Comparison of ENCODE assay signal across 13 cellular contexts in the genomic region with DNA sequence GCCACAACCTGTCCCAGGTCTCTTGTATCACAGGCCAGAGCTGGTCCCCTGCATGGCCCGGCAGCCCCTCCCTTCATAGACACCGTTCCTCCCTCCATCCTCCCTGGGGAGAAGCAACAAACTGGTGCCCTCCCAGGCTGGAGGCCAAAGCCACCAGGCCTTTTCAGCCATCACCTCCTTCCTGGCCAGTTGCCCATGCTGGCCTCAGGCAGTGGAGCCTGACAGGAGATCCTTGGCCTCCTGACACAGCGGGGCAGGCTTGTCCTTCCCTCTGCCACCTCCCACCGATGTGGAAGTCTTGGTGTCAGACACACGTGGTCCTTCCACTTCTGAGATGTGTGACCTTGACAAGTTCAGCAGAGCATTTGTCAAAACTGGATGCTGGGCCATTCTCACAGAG.
DNase-seq lines count a peak whose midpoint lies in the region; ATAC-seq and TF ChIP-seq lines count a peak whose summit lies in the region.
"Had no signal": no experiment of that assay in that cellular context is flagged by ENCODE, and none has a peak within 500 bp of the region (broad histone marks: within the 10 kb centered on the region; RNA-seq: fewer than 3 reads in every experiment).

No MANE protein-coding gene starts in this region.

- TF ChIP-seq CTCF in HEK293 (tag by site-specific recombination; IDR thresholded peaks at IDR 0.05) (no peak), brain microvascular endothelial cell (IDR thresholded peaks at IDR 0.05; ENCODE audit: low read depth, low read length, missing control alignments) (no peak)

- H3K27ac ChIP-seq in HEK293 (ENCODE audit: extremely low read depth, low read depth, low read length), result no peak overlapping the region
- peak overlapping the region; percentile 68 for H3K27ac ChIP-seq in brain microvascular endothelial cell
- H3K27ac ChIP-seq: parathyroid adenoma, transverse colon had no signal

- in situ Hi-C loops in brain microvascular endothelial cell (cut with HindIII; ENCODE audit: low pct_ligation_motif_present, low sequenced_read_pairs) (no loop called here), KBM-7 (cut with MboI; ENCODE audit: low pct_unique_long_range_greater_than_20kb, low sequenced_read_pairs) (no loop called here)

- CTCF ChIA-PET in HEK293 (lab: Yijun Ruan, JAX), result interaction anchor here (1.2 kb wide), 1 partner anchor 197 kb away, joined by 3 read pairs; no protein-coding TSS in a partner anchor

- DNase-seq in Ammon's horn (ENCODE audit: low spot score) (peak; percentile 48), brain microvascular endothelial cell (no peak), medulla oblongata (ENCODE audit: extremely low spot score) (peak; percentile 73), KBM-7 (no peak)
- DNase-seq in stimulated activated naive CD4-positive, alpha-beta T cell (lab: John Stamatoyannopoulos, UW), result no peak
- DNase-seq: activated T-cell treated with anti-CD3 and anti-CD28 coated beads, Interleukin-2, amount 50 U/mL, for 72 hours; DMS79; stimulated activated CD4-positive, alpha-beta T cell treated with anti-CD3 and anti-CD28 coated beads, Interleukin-15, amount 100 ng/mL, for 24 hours; transverse colon had no signal

- H3K36me3 ChIP-seq in HEK293 (ENCODE audit: control insufficient read depth in 2 of 2, insufficient read depth in 1 of 2, low read length in 2 of 2) (no peaks in the 10 kb centered on the region), brain microvascular endothelial cell (replicated peaks) (no peaks in the 10 kb centered on the region)
- H3K36me3 ChIP-seq: transverse colon had no signal

- H3K4me3 ChIP-seq in HEK293 (ENCODE audit: low read depth, low read length), result no peak overlapping the region
- H3K4me3 ChIP-seq in brain microvascular endothelial cell (ENCODE audit: low read depth, low read length), result no peak overlapping the region
- H3K4me3 ChIP-seq: transverse colon had no signal

- H3K9me3 ChIP-seq in HEK293 (ENCODE audit: control insufficient read depth, insufficient read depth, low read depth, low read length), result no peaks in the 10 kb centered on the region
- H3K9me3 ChIP-seq: transverse colon had no signal

- H3K4me1 ChIP-seq in HEK293 (ENCODE audit: control insufficient read depth, insufficient read depth, low read length), result no peaks in the 10 kb centered on the region
- H3K4me1 ChIP-seq: parathyroid adenoma, transverse colon had no signal

- no peaks in the 10 kb centered on the region for H3K27me3 ChIP-seq in brain microvascular endothelial cell (replicated peaks)
- H3K27me3 ChIP-seq: transverse colon had no signal

- POLR2A ChIA-PET in HEK293 (lab: Yijun Ruan, JAX), result no interaction called here

- ATAC-seq in HG03095 (IDR thresholded peaks at IDR 0.05; ENCODE audit: unreplicated experiment), result no peak
- ATAC-seq in HG03045 (IDR thresholded peaks at IDR 0.05; ENCODE audit: unreplicated experiment), result no peak
- ATAC-seq: activated T-cell treated with anti-CD3 and anti-CD28 coated beads, Interleukin-2, amount 50 U/mL, for 72 hours had no signal

TF ChIP-seq in HEK293, 187 proteins besides CTCF, POLR2A, EP300 and RAD21:
- TF ChIP-seq ZNF341 (tag by site-specific recombination; IDR thresholded peaks at IDR 0.05; ENCODE audit: low read depth) (0 out of 2 replicates have a peak, but pooled peaks have one; percentile 11), ZNF791 (tag by site-specific recombination; IDR thresholded peaks at IDR 0.05) (no peak), ZBTB7A (tag by site-specific recombination; IDR thresholded peaks at IDR 0.05; ENCODE audit: low read depth) (no peak), ZNF2 (tag by site-specific recombination; IDR thresholded peaks at IDR 0.05) (no peak), ZFHX2 (tag by site-specific recombination; conservative IDR thresholded peaks at IDR 0.05) (no peak), ZNF112 (tag by site-specific recombination; IDR thresholded peaks at IDR 0.05) (no peak), ZBTB1 (tag by site-specific recombination; IDR thresholded peaks at IDR 0.05) (no peak), ZNF211 (tag by site-specific recombination; IDR thresholded peaks at IDR 0.05; ENCODE audit: low read depth) (no peak), ZNF394 (tag by site-specific recombination; IDR thresholded peaks at IDR 0.05; ENCODE audit: borderline replicate concordance) (no peak), ZNF366 (tag by site-specific recombination; conservative IDR thresholded peaks at IDR 0.05) (no peak), ZIC2 (tag by site-specific recombination; IDR thresholded peaks at IDR 0.05) (peak; percentile 42), TCF7L2 (IDR thresholded peaks at IDR 0.05; ENCODE audit: borderline replicate concordance, low read depth, low read length) (no peak), ZNF610 (tag by site-specific recombination; IDR thresholded peaks at IDR 0.05; ENCODE audit: borderline replicate concordance) (no peak), RBAK (tag by site-specific recombination; IDR thresholded peaks at IDR 0.05) (no peak), ZNF24 (tag by site-specific recombination; IDR thresholded peaks at IDR 0.05) (no peak), GLIS1 (tag by site-specific recombination; IDR thresholded peaks at IDR 0.05) (peak; percentile 63; the same call in 1 of the 2 replicates), ZNF830 (tag by site-specific recombination; IDR thresholded peaks at IDR 0.05; ENCODE audit: low read depth) (no peak), FEZF1 (tag by site-specific recombination; IDR thresholded peaks at IDR 0.05) (no peak), ZNF776 (tag by site-specific recombination; IDR thresholded peaks at IDR 0.05; ENCODE audit: borderline replicate concordance) (no peak), GFI1B (tag by site-specific recombination; IDR thresholded peaks at IDR 0.05) (no peak)
- TF ChIP-seq, protein P1, sequence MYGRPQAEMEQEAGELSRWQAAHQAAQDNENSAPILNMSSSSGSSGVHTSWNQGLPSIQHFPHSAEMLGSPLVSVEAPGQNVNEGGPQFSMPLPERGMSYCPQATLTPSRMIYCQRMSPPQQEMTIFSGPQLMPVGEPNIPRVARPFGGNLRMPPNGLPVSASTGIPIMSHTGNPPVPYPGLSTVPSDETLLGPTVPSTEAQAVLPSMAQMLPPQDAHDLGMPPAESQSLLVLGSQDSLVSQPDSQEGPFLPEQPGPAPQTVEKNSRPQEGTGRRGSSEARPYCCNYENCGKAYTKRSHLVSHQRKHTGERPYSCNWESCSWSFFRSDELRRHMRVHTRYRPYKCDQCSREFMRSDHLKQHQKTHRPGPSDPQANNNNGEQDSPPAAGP (tag by site-specific recombination; IDR thresholded peaks at IDR 0.05), result peak; percentile 40; the same call in 1 of the 2 replicates
- TF ChIP-seq, protein P2, sequence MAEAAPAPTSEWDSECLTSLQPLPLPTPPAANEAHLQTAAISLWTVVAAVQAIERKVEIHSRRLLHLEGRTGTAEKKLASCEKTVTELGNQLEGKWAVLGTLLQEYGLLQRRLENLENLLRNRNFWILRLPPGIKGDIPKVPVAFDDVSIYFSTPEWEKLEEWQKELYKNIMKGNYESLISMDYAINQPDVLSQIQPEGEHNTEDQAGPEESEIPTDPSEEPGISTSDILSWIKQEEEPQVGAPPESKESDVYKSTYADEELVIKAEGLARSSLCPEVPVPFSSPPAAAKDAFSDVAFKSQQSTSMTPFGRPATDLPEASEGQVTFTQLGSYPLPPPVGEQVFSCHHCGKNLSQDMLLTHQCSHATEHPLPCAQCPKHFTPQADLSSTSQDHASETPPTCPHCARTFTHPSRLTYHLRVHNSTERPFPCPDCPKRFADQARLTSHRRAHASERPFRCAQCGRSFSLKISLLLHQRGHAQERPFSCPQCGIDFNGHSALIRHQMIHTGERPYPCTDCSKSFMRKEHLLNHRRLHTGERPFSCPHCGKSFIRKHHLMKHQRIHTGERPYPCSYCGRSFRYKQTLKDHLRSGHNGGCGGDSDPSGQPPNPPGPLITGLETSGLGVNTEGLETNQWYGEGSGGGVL (tag by site-specific recombination; IDR thresholded peaks at IDR 0.05), result no peak
- TF ChIP-seq, protein P3, sequence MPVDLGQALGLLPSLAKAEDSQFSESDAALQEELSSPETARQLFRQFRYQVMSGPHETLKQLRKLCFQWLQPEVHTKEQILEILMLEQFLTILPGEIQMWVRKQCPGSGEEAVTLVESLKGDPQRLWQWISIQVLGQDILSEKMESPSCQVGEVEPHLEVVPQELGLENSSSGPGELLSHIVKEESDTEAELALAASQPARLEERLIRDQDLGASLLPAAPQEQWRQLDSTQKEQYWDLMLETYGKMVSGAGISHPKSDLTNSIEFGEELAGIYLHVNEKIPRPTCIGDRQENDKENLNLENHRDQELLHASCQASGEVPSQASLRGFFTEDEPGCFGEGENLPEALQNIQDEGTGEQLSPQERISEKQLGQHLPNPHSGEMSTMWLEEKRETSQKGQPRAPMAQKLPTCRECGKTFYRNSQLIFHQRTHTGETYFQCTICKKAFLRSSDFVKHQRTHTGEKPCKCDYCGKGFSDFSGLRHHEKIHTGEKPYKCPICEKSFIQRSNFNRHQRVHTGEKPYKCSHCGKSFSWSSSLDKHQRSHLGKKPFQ (tag by site-specific recombination; IDR thresholded peaks at IDR 0.05), result no peak
- TF ChIP-seq, protein P4, sequence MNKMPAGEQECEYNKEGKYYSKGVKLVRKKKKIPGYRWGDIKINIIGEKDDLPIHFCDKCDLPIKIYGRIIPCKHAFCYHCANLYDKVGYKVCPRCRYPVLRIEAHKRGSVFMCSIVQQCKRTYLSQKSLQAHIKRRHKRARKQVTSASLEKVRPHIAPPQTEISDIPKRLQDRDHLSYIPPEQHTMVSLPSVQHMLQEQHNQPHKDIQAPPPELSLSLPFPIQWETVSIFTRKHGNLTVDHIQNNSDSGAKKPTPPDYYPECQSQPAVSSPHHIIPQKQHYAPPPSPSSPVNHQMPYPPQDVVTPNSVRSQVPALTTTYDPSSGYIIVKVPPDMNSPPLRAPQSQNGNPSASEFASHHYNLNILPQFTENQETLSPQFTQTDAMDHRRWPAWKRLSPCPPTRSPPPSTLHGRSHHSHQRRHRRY (tag by site-specific recombination; IDR thresholded peaks at IDR 0.05), result no peak
TF ChIP-seq in HEK293: peak in this region for 4.

Comparison
In these comparisons a context has a peak if more than half of its experiments do, and no peak if none do; other contexts are left out.
1. DNase-seq: peak in Ammon's horn (single experiment) and medulla oblongata (single experiment); none in brain microvascular endothelial cell (single experiment), KBM-7 (single experiment) and stimulated activated naive CD4-positive, alpha-beta T cell (0 of 6).